20 cellular contexts compared by ENCODE assay signal in genomic region chr3:157408499-157409149, GRCh38. TPM values are rescaled to one million over a fixed set of nuclear protein-coding genes. Genes with fewer than 3 reads are reported as not detected.
DNase-seq lines count a peak whose midpoint lies in the region; ATAC-seq and TF ChIP-seq lines count a peak whose summit lies in the region.
"Had no signal": no experiment of that assay in that cellular context is flagged by ENCODE, and none has a peak within 500 bp of the region (broad histone marks: within the 10 kb centered on the region; RNA-seq: fewer than 3 reads in every experiment).

No MANE protein-coding gene starts in this region.

- H3K27ac Mint-ChIP-seq in activated CD4-positive, alpha-beta T cell treated with anti-CD3 and anti-CD28 coated beads, Interleukin-2, amount 10 ng/mL, durations not matched to agents 7 days and 5 days, result no peak overlapping the region
- H3K27ac Mint-ChIP-seq: IgD-negative memory B cell, T-cell had no signal

- H3K27me3 ChIP-seq in PC-3 (ENCODE audit: low read length) (no peaks in the 10 kb centered on the region), lung (ENCODE audit: control insufficient read depth, insufficient read depth) (no peaks in the 10 kb centered on the region)

- H3K9ac ChIP-seq in PC-3 (ENCODE audit: low read length), result no peak overlapping the region

- POLR2A ChIA-PET in PC-3 (lab: Charles Lee; ENCODE audit: unreplicated experiment), result no interaction called here
- POLR2A ChIA-PET in activated CD4-positive, alpha-beta T cell treated with anti-CD3 and anti-CD28 coated beads, Interleukin-2, amount 10 ng/mL, durations not matched to agents 7 days and 5 days (lab: Charles Lee), result no interaction called here

- BruUV-seq in PC-3 (replicated peaks; lab: Mats Ljungman, UMichigan), result no TSS peak

- H3K9me3 ChIP-seq in PC-3 (ENCODE audit: low read length), result no peaks in the 10 kb centered on the region
- H3K9me3 ChIP-seq in lung (ENCODE audit: control insufficient read depth in 2 of 2, insufficient read depth in 1 of 2, low read length in 1 of 2), result peaks cover 0 to 2% of the 10 kb centered on the region in 2 donors

- H3K36me3 ChIP-seq in PC-3 (ENCODE audit: low read depth, low read length) (no peaks in the 10 kb centered on the region), lung (ENCODE audit: control insufficient read depth in 2 of 2, insufficient read depth in 2 of 2, low read length in 2 of 2) (no peaks in the 10 kb centered on the region)

- DNase-seq in NCI-H69 (lab: John Stamatoyannopoulos, UW), result peak; percentile 9
- DNase-seq in PC-3, result peak; percentile 60
- peak; percentile 81 for DNase-seq in epithelial cell of esophagus (ENCODE audit: low read depth)
- DNase-seq in lung (ENCODE audit: low spot score), result peak; percentile 59
- no peak for DNase-seq in activated CD4-positive, alpha-beta T cell treated with anti-CD3 and anti-CD28 coated beads, Interleukin-2, amount 10 ng/mL, durations not matched to agents 7 days and 5 days
- no peak for DNase-seq in occipital lobe (lab: John Stamatoyannopoulos, UW)
- DNase-seq: ACHN, C1 segment of cervical spinal cord, H9, Kasumi-1, MM.1S, NCI-H1105, NCI-H2081, NCI-H446 treated with DMSO at 0.1 percent for 48 hours, NCI-H774, SHP77, T-cell had no signal

- H3K4me3 ChIP-seq in PC-3 (ENCODE audit: low read length) (no peak overlapping the region), epithelial cell of esophagus (ENCODE audit: low read length) (no peak overlapping the region), lung (no peak overlapping the region)
- H3K4me3 ChIP-seq: SK-N-MC had no signal

- H2AFZ ChIP-seq in PC-3 (ENCODE audit: low read length), result no peak overlapping the region

- H3K4me1 ChIP-seq in PC-3 (ENCODE audit: insufficient read depth, low read length) (peaks cover 17% of the 10 kb centered on the region; the same call in 1 of the 2 replicates), lung (ENCODE audit: control insufficient read depth in 2 of 2, insufficient read depth in 2 of 2, low read length in 2 of 2) (no peaks in the 10 kb centered on the region)

- H3K4me2 ChIP-seq in PC-3 (ENCODE audit: low read length), result no peak overlapping the region

- H3K36me3 Mint-ChIP-seq in activated CD4-positive, alpha-beta T cell treated with anti-CD3 and anti-CD28 coated beads, Interleukin-2, amount 10 ng/mL, durations not matched to agents 7 days and 5 days (ENCODE audit: low read depth), result no peaks in the 10 kb centered on the region
- H3K36me3 Mint-ChIP-seq: IgD-negative memory B cell, T-cell had no signal

- no peak overlapping the region for H3K4me3 Mint-ChIP-seq in activated CD4-positive, alpha-beta T cell treated with anti-CD3 and anti-CD28 coated beads, Interleukin-2, amount 10 ng/mL, durations not matched to agents 7 days and 5 days
- H3K4me3 Mint-ChIP-seq: H9, IgD-negative memory B cell, T-cell had no signal

- no peaks in the 10 kb centered on the region for H3K4me1 Mint-ChIP-seq in activated CD4-positive, alpha-beta T cell treated with anti-CD3 and anti-CD28 coated beads, Interleukin-2, amount 10 ng/mL, durations not matched to agents 7 days and 5 days
- H3K4me1 Mint-ChIP-seq: IgD-negative memory B cell, T-cell had no signal

- CTCF ChIA-PET in PC-3 (lab: Charles Lee), result no interaction called here
- CTCF ChIA-PET in activated CD4-positive, alpha-beta T cell treated with anti-CD3 and anti-CD28 coated beads, Interleukin-2, amount 10 ng/mL, durations not matched to agents 7 days and 5 days (lab: Charles Lee), result interaction anchor here (0.6 kb wide), 1 partner anchor 79 kb away, joined by 5 read pairs; no protein-coding TSS in a partner anchor

- intact Hi-C loops in PC-3 (cut with micrococcal nuclease), result no loop called here

- no peaks in the 10 kb centered on the region for H3K79me2 ChIP-seq in PC-3 (ENCODE audit: low read length)

- peaks cover 2% of the 10 kb centered on the region for H3K27me3 Mint-ChIP-seq in activated CD4-positive, alpha-beta T cell treated with anti-CD3 and anti-CD28 coated beads, Interleukin-2, amount 10 ng/mL, durations not matched to agents 7 days and 5 days

- H3F3A ChIP-seq in PC-3 (ENCODE audit: low read length, unreplicated experiment), result no peaks in the 10 kb centered on the region

- H4K20me1 ChIP-seq in PC-3 (ENCODE audit: low read length), result no peaks in the 10 kb centered on the region

- H3K9me2 ChIP-seq in PC-3 (replicated peaks; ENCODE audit: low read length), result no peaks in the 10 kb centered on the region

- ATAC-seq in PC-3 (no peak), lung (ENCODE audit: insufficient read depth, low FRiP score) (no peak), GM19455 (IDR thresholded peaks at IDR 0.05; ENCODE audit: unreplicated experiment) (no peak)

- no peak for TF ChIP-seq CTCF in PC-3 (conservative IDR thresholded peaks at IDR 0.05; ENCODE audit: low read depth, low read length)
- no peak for TF ChIP-seq CTCF in epithelial cell of esophagus (IDR thresholded peaks at IDR 0.05; ENCODE audit: insufficient read depth, low read depth, low read length, missing control alignments)
- TF ChIP-seq CTCF in lung (IDR thresholded peaks at IDR 0.05; ENCODE audit: control extremely low read depth, extremely low read depth), result no peak

- WGBS in lung, 2 donors, result 62 to 63% methylated on average over 4 of the region's 4 CpGs

- H3K9me3 Mint-ChIP-seq in activated CD4-positive, alpha-beta T cell treated with anti-CD3 and anti-CD28 coated beads, Interleukin-2, amount 10 ng/mL, durations not matched to agents 7 days and 5 days, result no peaks in the 10 kb centered on the region
- H3K9me3 Mint-ChIP-seq: H9, T-cell had no signal

- H3K27ac ChIP-seq in PC-3 (ENCODE audit: low read length) (no peak overlapping the region), lung (ENCODE audit: low read depth in 1 of 2, low read length in 1 of 2) (no peak overlapping the region)
- H3K27ac ChIP-seq: SK-N-MC had no signal

RNA-seq across cellular contexts. Expression of gene PTX3, which starts 28.0 kb away (rescaled TPM):
- total RNA-seq in PC-3 (2014; rRNA removed) (24.4 and 27.3 TPM in 2 replicates), lung (10 to 100 TPM in 1 of 2 donors, 1 to 10 TPM in 1; 4.1 to 45.8 TPM), occipital lobe (10.9 TPM)
- polyA plus RNA-seq in lung, result 100 to 1,000 TPM in 1 of 2 donors, 1 to 10 TPM in 1; 6.4 to 626 TPM
- under 1 TPM in 1 of 2 experiments, not detected in 1; 0.40 TPM for total RNA-seq in activated CD4-positive, alpha-beta T cell treated with anti-CD3 and anti-CD28 coated beads, Interleukin-2, amount 10 ng/mL, durations not matched to agents 7 days and 5 days
- polyA plus RNA-seq: IgD-negative memory B cell had no signal

Comparison
In these comparisons a context has a peak if more than half of its experiments do, and no peak if none do; other contexts are left out.
1. DNase-seq: peak in NCI-H69 (single experiment), PC-3 (single experiment), epithelial cell of esophagus (single experiment) and lung (single experiment); none in activated CD4-positive, alpha-beta T cell treated with anti-CD3 and anti-CD28 coated beads, Interleukin-2, amount 10 ng/mL, durations not matched to agents 7 days and 5 days (single experiment) and occipital lobe (single experiment).